10 cellular contexts compared by ENCODE assay signal in the genomic region with DNA sequence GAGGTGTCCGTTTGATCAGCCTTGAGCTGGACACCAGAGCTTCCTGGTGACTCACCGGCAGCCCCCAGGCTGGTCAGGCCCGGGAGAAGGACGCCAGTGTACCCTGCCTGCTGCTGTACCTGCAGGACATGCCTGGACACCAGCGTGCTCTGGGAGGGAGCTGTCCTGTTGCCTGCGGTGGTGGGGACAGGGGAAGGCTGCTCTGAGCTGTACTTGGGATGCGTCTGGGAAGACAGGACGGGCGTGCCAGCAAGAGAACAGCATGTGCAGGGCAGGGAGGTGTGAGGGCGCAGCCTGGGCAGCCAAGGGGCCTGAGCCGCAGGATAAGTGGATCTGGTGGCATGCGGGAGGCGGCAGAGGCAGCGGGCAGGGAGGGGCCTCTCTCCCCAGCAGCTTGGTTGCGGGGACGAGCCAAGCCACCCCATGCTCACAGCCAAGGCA. TPM values are rescaled to one million over a fixed set of nuclear protein-coding genes. Genes with fewer than 3 reads are reported as not detected.
DNase-seq lines count a peak whose midpoint lies in the region; ATAC-seq and TF ChIP-seq lines count a peak whose summit lies in the region.
"Had no signal": no experiment of that assay in that cellular context is flagged by ENCODE, and none has a peak within 500 bp of the region (broad histone marks: within the 10 kb centered on the region; RNA-seq: fewer than 3 reads in every experiment).

No MANE protein-coding gene starts in this region.

- no peaks in the 10 kb centered on the region for H3K36me3 ChIP-seq in ES-I3 (ENCODE audit: insufficient read depth, low read length)
- H3K36me3 ChIP-seq in osteoblast (ENCODE audit: insufficient read depth, low read length), result no peaks in the 10 kb centered on the region
- H3K36me3 ChIP-seq: vagina had no signal

- POLR2A ChIA-PET in activated CD8-positive, alpha-beta T cell treated with anti-CD3 and anti-CD28 coated beads for 36 hours (lab: Charles Lee), result interaction anchor here (0.7 to 1.4 kb wide), 3 partner anchors 13 to 139 kb away, joined by 3 read pairs; partner anchors contain the start of genes MRRF and RBM18

- no peak for DNase-seq in activated CD8-positive, alpha-beta T cell treated with anti-CD3 and anti-CD28 coated beads for 36 hours
- DNase-seq in left cardiac atrium, result no peak
- DNase-seq in osteoblast (ENCODE audit: insufficient read length, low spot score, missing footprints), result peak; percentile 90
- DNase-seq in NCI-H2029 treated with DMSO at 0.1 percent for 48 hours (lab: John Stamatoyannopoulos, UW), result no peak
- DNase-seq in NCI-H748 treated with DMSO at 0.1 percent for 48 hours (lab: John Stamatoyannopoulos, UW), result no peak
- DNase-seq in stimulated activated CD4-positive, alpha-beta T cell treated with anti-CD3 and anti-CD28 coated beads, Interleukin-2, amount 100 ng/mL, for 48 hours, result no peak
- no peak for DNase-seq in SIG-M5 treated with dmso at 0.1 percent for 504 hours (lab: John Stamatoyannopoulos, UW; ENCODE audit: unreplicated experiment)

- intact Hi-C loops in activated CD8-positive, alpha-beta T cell treated with anti-CD3 and anti-CD28 coated beads for 36 hours (cut with micrococcal nuclease), result loop anchor here (1.0 kb wide), 1 partner anchor 224 kb away; no protein-coding TSS in a partner anchor
- intact Hi-C loops in left cardiac atrium (cut with DNase I), result loop anchor here (1.0 to 10.0 kb wide), 3 partner anchors 129 to 689 kb away; no protein-coding TSS in a partner anchor

- H3K4me3 Mint-ChIP-seq in activated CD8-positive, alpha-beta T cell treated with anti-CD3 and anti-CD28 coated beads for 36 hours, result peak overlapping the region; percentile 28

- no peaks in the 10 kb centered on the region for H3K27me3 ChIP-seq in osteoblast (ENCODE audit: insufficient read depth, low read length)

- no peaks in the 10 kb centered on the region for H3K79me2 ChIP-seq in osteoblast (ENCODE audit: insufficient read depth, low read length)

- peak overlapping the region; percentile 93 for H2AFZ ChIP-seq in osteoblast (ENCODE audit: low read length)

- no peaks in the 10 kb centered on the region for H3K36me3 Mint-ChIP-seq in activated CD8-positive, alpha-beta T cell treated with anti-CD3 and anti-CD28 coated beads for 36 hours (ENCODE audit: low read depth)

- no peaks in the 10 kb centered on the region for H3K9me3 ChIP-seq in ES-I3 (ENCODE audit: control insufficient read depth, insufficient read depth, low read length)
- no peaks in the 10 kb centered on the region for H3K9me3 ChIP-seq in osteoblast (ENCODE audit: low read depth, low read length)
- H3K9me3 ChIP-seq: vagina had no signal

- ATAC-seq in activated CD8-positive, alpha-beta T cell treated with anti-CD3 and anti-CD28 coated beads for 36 hours, result no peak
- ATAC-seq in left cardiac atrium, result peak; percentile 23 to 54

- H4K20me1 ChIP-seq in osteoblast (ENCODE audit: insufficient read depth, low read length), result no peaks in the 10 kb centered on the region

- H3K4me2 ChIP-seq in osteoblast (ENCODE audit: insufficient read depth, low read length), result peak overlapping the region; percentile 93

- peak overlapping the region; percentile 71 for H3K4me3 ChIP-seq in osteoblast (ENCODE audit: insufficient read depth, low read length)

- no peaks in the 10 kb centered on the region for H3K9me3 Mint-ChIP-seq in activated CD8-positive, alpha-beta T cell treated with anti-CD3 and anti-CD28 coated beads for 36 hours

- no peak for TF ChIP-seq CTCF in activated CD8-positive, alpha-beta T cell treated with anti-CD3 and anti-CD28 coated beads for 36 hours (IDR thresholded peaks at IDR 0.05)
- no peak for TF ChIP-seq CTCF in osteoblast (IDR thresholded peaks at IDR 0.05; ENCODE audit: extremely low read depth, low read depth, low read length)

- H3K9ac ChIP-seq in ES-I3 (ENCODE audit: low read depth, low read length), result peak overlapping the region; percentile 56

- H3K27ac ChIP-seq in osteoblast (ENCODE audit: low read depth, low read length), result no peak overlapping the region
- H3K27ac ChIP-seq: vagina had no signal

- H3K27me3 Mint-ChIP-seq in activated CD8-positive, alpha-beta T cell treated with anti-CD3 and anti-CD28 coated beads for 36 hours, result peaks cover 40% of the 10 kb centered on the region

- H3K4me1 Mint-ChIP-seq in activated CD8-positive, alpha-beta T cell treated with anti-CD3 and anti-CD28 coated beads for 36 hours (ENCODE audit: low read depth), result peaks cover 16% of the 10 kb centered on the region

- peaks cover 17% of the 10 kb centered on the region; the same call in 1 of the 2 replicates for H3K4me1 ChIP-seq in ES-I3 (ENCODE audit: insufficient read depth, low read length)
- H3K4me1 ChIP-seq in osteoblast (ENCODE audit: insufficient read depth, low read length), result peaks cover 13% of the 10 kb centered on the region

- CTCF ChIA-PET in activated CD8-positive, alpha-beta T cell treated with anti-CD3 and anti-CD28 coated beads for 36 hours (lab: Charles Lee), result interaction anchor here (0.6 to 13.9 kb wide), 15 partner anchors 8 to 684 kb away, joined by 3 to 315 read pairs (median 5); partner anchors contain the start of genes MRRF, RBM18 and TTLL11

- no peak overlapping the region for H3K27ac Mint-ChIP-seq in activated CD8-positive, alpha-beta T cell treated with anti-CD3 and anti-CD28 coated beads for 36 hours

RNA-seq across cellular contexts. Expression of gene TTLL11, which starts 32.8 kb away (rescaled TPM):
- 1 to 10 TPM in 1 of 2 experiments, under 1 TPM in 1; 0.56 to 1.4 TPM for total RNA-seq in activated CD8-positive, alpha-beta T cell treated with anti-CD3 and anti-CD28 coated beads for 36 hours
- total RNA-seq in left cardiac atrium (1 to 10 TPM; 4.5 to 6.5 TPM), osteoblast (6.2 and 8.0 TPM in 2 replicates)

RNA-seq across cellular contexts. Expression of gene NDUFA8, which starts 33.7 kb away (rescaled TPM):
- 10 to 100 TPM; 48.3 to 52.5 TPM for total RNA-seq in activated CD8-positive, alpha-beta T cell treated with anti-CD3 and anti-CD28 coated beads for 36 hours
- 100 to 1,000 TPM; 198 to 221 TPM for total RNA-seq in left cardiac atrium
- 17.0 and 18.3 TPM in 2 replicates for total RNA-seq in osteoblast

RNA-seq across cellular contexts. Expression of gene MORN5, which starts 33.8 kb away (rescaled TPM):
- not detected for total RNA-seq in activated CD8-positive, alpha-beta T cell treated with anti-CD3 and anti-CD28 coated beads for 36 hours
- total RNA-seq in left cardiac atrium (not detected), osteoblast (0.36 TPM in 1 of 2 replicates, not detected in the other)
- total RNA-seq: fibroblast of villous mesenchyme, vagina had no signal
